1 cellular context compared by ENCODE assay signal in the genomic region with DNA sequence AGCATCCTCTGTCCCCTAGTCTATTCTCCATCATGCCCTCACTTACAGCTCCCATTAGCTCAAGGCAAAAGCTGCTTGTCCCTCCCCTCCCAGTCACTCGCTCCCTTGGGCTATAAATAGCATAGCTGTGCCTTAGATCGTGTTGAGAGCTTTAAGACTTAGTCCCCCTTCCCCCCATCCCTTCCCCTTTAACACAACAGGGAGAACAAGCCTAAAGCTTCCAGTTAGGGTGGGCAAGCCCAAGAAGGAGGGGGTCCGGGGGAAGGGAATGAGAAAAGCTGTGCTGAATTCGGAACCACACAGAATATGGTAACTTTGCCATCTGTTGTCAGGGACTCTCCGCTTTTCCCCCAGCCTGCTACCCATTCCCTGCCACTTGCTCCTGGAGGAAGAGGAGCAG.
TF ChIP-seq lines count a peak whose summit lies in the region.

No MANE protein-coding gene starts in this region.

TF ChIP-seq in K562, 482 proteins besides CTCF, POLR2A, EP300 and RAD21:
- no peak for TF ChIP-seq FOXK2 (conservative IDR thresholded peaks at IDR 0.05 in 1 of 2, IDR thresholded peaks at IDR 0.05 in 1 of 2; ENCODE audit: low read depth in 2 of 2)
- no peak for TF ChIP-seq CTBP1 (IDR thresholded peaks at IDR 0.05; ENCODE audit: borderline replicate concordance)
- TF ChIP-seq MEF2A (IDR thresholded peaks at IDR 0.05; ENCODE audit: control insufficient read depth, low read depth, low read length), result peak; percentile 65; the same call in 1 of the 2 replicates
- TF ChIP-seq MEF2D (tag; conservative IDR thresholded peaks at IDR 0.05; ENCODE audit: low read depth), result peak; percentile 70; the same call in 1 of the 2 replicates
